ENCODE assay signal across 1 cellular context in genomic region chr1:28281608-28282425, GRCh38.
TF ChIP-seq lines count a peak whose summit lies in the region.

No MANE protein-coding gene starts in this region.

TF ChIP-seq in A549, 52 proteins besides CTCF, POLR2A, EP300 and RAD21 (continued from another document):
- TF ChIP-seq HOXB13 (CRISPR knock-in tag; IDR thresholded peaks at IDR 0.05; ENCODE audit: low read depth) (no peak), TP53 (CRISPR knock-in tag; IDR thresholded peaks at IDR 0.05) (no peak), PHF8 (IDR thresholded peaks at IDR 0.05; ENCODE audit: borderline replicate concordance, low read depth) (no peak)
